In genomic region chr3:185112186-185112585, GRCh38 we compare ENCODE assay signal across 8 cellular contexts. TPM values are rescaled to one million over a fixed set of nuclear protein-coding genes. Genes with fewer than 3 reads are reported as not detected.
"Had no signal": no experiment of that assay in that cellular context is flagged by ENCODE, and none has a peak within 500 bp of the region (broad histone marks: within the 10 kb centered on the region; RNA-seq: fewer than 3 reads in every experiment).

No MANE protein-coding gene starts in this region.

- H3K27ac ChIP-seq: HL-60, KMS-11 had no signal

- H3K4me2 ChIP-seq: KMS-11 had no signal

- ATAC-seq: HepG2, K562 had no signal

- H3K9ac ChIP-seq: KMS-11 had no signal

- H3K4me3 ChIP-seq: K562 had no signal

- DNase-seq: IMR-90, KBM-7, KG1 had no signal

RNA-seq across cellular contexts. Expression of gene C3orf70, which starts 40.7 kb away (rescaled TPM):
- total RNA-seq: HT-29 had no signal
